8 cellular contexts compared by ENCODE assay signal in the genomic region with DNA sequence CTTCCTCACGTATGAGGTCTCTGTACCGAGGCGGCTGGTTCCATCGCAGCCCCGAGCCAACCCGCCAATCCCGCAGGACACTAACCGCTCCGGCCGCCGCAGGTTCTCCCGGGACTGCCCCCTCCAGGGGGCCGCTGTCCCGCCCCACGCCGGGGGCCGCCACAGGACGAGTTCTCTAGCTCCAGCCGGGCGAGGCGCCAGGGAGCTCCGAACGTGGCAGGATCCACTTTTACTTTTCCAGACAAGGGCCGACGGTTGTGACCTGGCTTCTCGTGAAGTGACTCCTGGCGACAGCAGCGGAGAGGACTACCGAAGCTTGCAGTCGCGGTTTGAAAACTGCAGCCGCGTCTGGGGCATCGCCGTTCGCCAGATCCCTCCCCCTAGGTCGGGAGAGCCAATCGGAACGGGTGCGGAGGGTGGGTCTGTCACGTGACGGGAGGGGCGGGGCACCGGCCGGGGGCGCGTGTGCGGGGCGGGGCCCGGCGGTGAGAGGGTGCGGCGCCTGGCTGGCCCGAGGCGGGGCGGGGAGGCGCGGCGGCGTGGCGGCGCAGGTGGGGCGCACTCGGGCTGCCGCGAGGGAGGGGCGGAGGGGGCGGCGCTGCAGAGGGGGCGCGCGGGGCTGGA. TPM values are rescaled to one million over a fixed set of nuclear protein-coding genes. Genes with fewer than 3 reads are reported as not detected.
A peak's percentile ranks its signal among the peaks of the same experiment; 100 is the strongest.
DNase-seq lines count a peak whose midpoint lies in the region; ATAC-seq and TF ChIP-seq lines count a peak whose summit lies in the region.

Gene STK17B, minus strand, starts transcription at position 331 of the 624 bp plus-strand sequence. CDS start 8,195 bp downstream, outside the sequence.

- peak; percentile 88 to 92 for DNase-seq in NCI-H1930 (lab: John Stamatoyannopoulos, UW)
- DNase-seq in T-helper 2 cell treated with Interferon-gamma antibody and Interleukin-4, amounts not matched to agents 5 μg/mL and 100 μg/mL, for 36 hours (ENCODE audit: low spot score), result peak; percentile 92
- DNase-seq in ascending aorta (ENCODE audit: low spot score in 2 of 2), result peak; percentile 78 to 96
- DNase-seq in hepatic stellate cell (ENCODE audit: low spot score), result peak; percentile 97
- peak; percentile 97 to 98 for DNase-seq in aorta

- peak within 1 kb of the TSS; percentile 82 to 85 for H3K27ac ChIP-seq in ascending aorta
- peak within 1 kb of the TSS; percentile 72 for H3K27ac ChIP-seq in rectal smooth muscle tissue (ENCODE audit: low read depth, low read length)
- peak within 1 kb of the TSS in 1 of 2 donors; percentile 78 for H3K27ac ChIP-seq in aorta (ENCODE audit: low read depth in 1 of 2, low read length in 2 of 2)

- no peaks in the 10 kb centered on the region for H3K36me3 ChIP-seq in ascending aorta
- H3K36me3 ChIP-seq in rectal smooth muscle tissue (ENCODE audit: control insufficient read depth, insufficient read depth, low read length), result no peaks in the 10 kb centered on the region
- no peaks in the 10 kb centered on the region for H3K36me3 ChIP-seq in aorta (ENCODE audit: control insufficient read depth in 1 of 2, insufficient read depth in 2 of 2, low read length in 1 of 2)

- peaks cover 40% of the 10 kb centered on the region for H3K36me3 Mint-ChIP-seq in T-helper 2 cell treated with Interferon-gamma antibody and Interleukin-4, amounts not matched to agents 5 μg/mL and 100 μg/mL, for 36 hours (ENCODE audit: low read depth)

- 0 to 1% methylated on average over 55 to 72 of the region's 72 CpGs for WGBS in aorta, 2 donors

- no peaks in the 10 kb centered on the region for H3K27me3 Mint-ChIP-seq in T-helper 2 cell treated with Interferon-gamma antibody and Interleukin-4, amounts not matched to agents 5 μg/mL and 100 μg/mL, for 36 hours (ENCODE audit: low read depth)

- peaks cover 40% of the 10 kb centered on the region for H3K4me1 Mint-ChIP-seq in T-helper 2 cell treated with Interferon-gamma antibody and Interleukin-4, amounts not matched to agents 5 μg/mL and 100 μg/mL, for 36 hours (ENCODE audit: low read depth)

- H3K4me3 Mint-ChIP-seq in T-helper 2 cell treated with Interferon-gamma antibody and Interleukin-4, amounts not matched to agents 5 μg/mL and 100 μg/mL, for 36 hours, result peak within 1 kb of the TSS; percentile 96

- peak in 1 of 3 experiments; percentile 11 for TF ChIP-seq CTCF in ascending aorta (IDR thresholded peaks at IDR 0.05)

- H3K9me3 ChIP-seq in ascending aorta, result no peaks in the 10 kb centered on the region
- H3K9me3 ChIP-seq in aorta (ENCODE audit: control insufficient read depth, low read length), result no peaks in the 10 kb centered on the region

- H3K9me3 Mint-ChIP-seq in T-helper 2 cell treated with Interferon-gamma antibody and Interleukin-4, amounts not matched to agents 5 μg/mL and 100 μg/mL, for 36 hours, result no peaks in the 10 kb centered on the region

- peak within 1 kb of the TSS; percentile 96 for H3K27ac Mint-ChIP-seq in T-helper 2 cell treated with Interferon-gamma antibody and Interleukin-4, amounts not matched to agents 5 μg/mL and 100 μg/mL, for 36 hours

- H3K4me3 ChIP-seq in ascending aorta (peak within 1 kb of the TSS; percentile 80 to 90), rectal smooth muscle tissue (ENCODE audit: low read length) (peak within 1 kb of the TSS; percentile 93), aorta (ENCODE audit: low read length in 2 of 2) (peak within 1 kb of the TSS; percentile 71 to 98)

- peak within 1 kb of the TSS; percentile 90 for H3K9ac ChIP-seq in rectal smooth muscle tissue (ENCODE audit: low read length)

- no peaks in the 10 kb centered on the region for H3K4me1 ChIP-seq in ascending aorta
- peaks cover 9% of the 10 kb centered on the region for H3K4me1 ChIP-seq in rectal smooth muscle tissue (ENCODE audit: control insufficient read depth, insufficient read depth, low read length)
- H3K4me1 ChIP-seq in aorta (ENCODE audit: control insufficient read depth in 1 of 2, insufficient read depth in 2 of 2, low read length in 2 of 2), result no peaks in the 10 kb centered on the region

- intact Hi-C loops in ascending aorta (cut with DNase I), result loop anchor here (1.0 to 5.0 kb wide), 6 partner anchors 59 to 514 kb away; partner anchors contain the start of genes CCDC150, DNAH7 and SLC39A10
- intact Hi-C loops in aorta (cut with DNase I), result loop anchor here in 1 of 2 donors (5.0 kb wide), 2 partner anchors 76 to 111 kb away; no protein-coding TSS in a partner anchor

- H3K27me3 ChIP-seq in ascending aorta (no peaks in the 10 kb centered on the region), rectal smooth muscle tissue (ENCODE audit: control insufficient read depth, insufficient read depth, low read length) (no peaks in the 10 kb centered on the region), aorta (ENCODE audit: control insufficient read depth in 1 of 2, insufficient read depth in 2 of 2, low read length in 1 of 2) (no peaks in the 10 kb centered on the region)

- ATAC-seq in GM18498 (IDR thresholded peaks at IDR 0.05; ENCODE audit: unreplicated experiment) (peak; percentile 61), HG02870 (IDR thresholded peaks at IDR 0.05; ENCODE audit: unreplicated experiment) (peak; percentile 44), aorta (ENCODE audit: low FRiP score) (peak; percentile 95)

RNA-seq across cellular contexts. Expression of gene STK17B, which starts in this region (rescaled TPM):
- total RNA-seq in ascending aorta (8.4 TPM), aorta (10 to 100 TPM; 26.5 to 30.0 TPM)
- polyA plus RNA-seq in aorta, result 10 to 100 TPM; 17.1 to 17.4 TPM

Comparison
In these comparisons a context has a peak if more than half of its experiments do, and no peak if none do; other contexts are left out.
1. ATAC-seq: peak in every context shown above with its lines; median percentile 95 in aorta; 61 in GM18498; 44 in HG02870.